ENCODE assay signal across 8 cellular contexts in genomic region chr2:201127570-201127969, GRCh38. TPM values are rescaled to one million over a fixed set of nuclear protein-coding genes. Genes with fewer than 3 reads are reported as not detected.
A peak's percentile ranks its signal among the peaks of the same experiment; 100 is the strongest.
DNase-seq lines count a peak whose midpoint lies in the region; ATAC-seq and TF ChIP-seq lines count a peak whose summit lies in the region.

No MANE protein-coding gene starts in this region.

- intact Hi-C loops in activated CD4-positive, alpha-beta T cell treated with anti-CD3 and anti-CD28 coated beads for 36 hours (cut with DNase I, micrococcal nuclease) = loop anchor here (1.0 to 2.0 kb wide), 5 partner anchors 9 to 415 kb away; partner anchors contain the start of genes CASP10 (in 1 of the 2) and CASP8 (in 1 of the 2)
- intact Hi-C loops in activated CD8-positive, alpha-beta T cell treated with anti-CD3 and anti-CD28 coated beads for 36 hours (cut with micrococcal nuclease) = loop anchor here (2.0 kb wide), 1 partner anchor 239 kb away; the partner anchor contains the start of genes NIF3L1 and PPIL3

- H3K9me3 Mint-ChIP-seq in activated CD4-positive, alpha-beta T cell treated with anti-CD3 and anti-CD28 coated beads for 36 hours (ENCODE audit: low read depth) = no peaks in the 10 kb centered on the region
- H3K9me3 Mint-ChIP-seq in activated CD8-positive, alpha-beta T cell treated with anti-CD3 and anti-CD28 coated beads for 36 hours = no peaks in the 10 kb centered on the region

- H3K27ac ChIP-seq in epithelial cell of prostate = peak overlapping the region; percentile 99

- peak overlapping the region; percentile 93 for H3K27ac Mint-ChIP-seq in activated CD4-positive, alpha-beta T cell treated with anti-CD3 and anti-CD28 coated beads for 36 hours
- H3K27ac Mint-ChIP-seq in activated CD8-positive, alpha-beta T cell treated with anti-CD3 and anti-CD28 coated beads for 36 hours = peak overlapping the region; percentile 92

- CTCF ChIA-PET in activated CD4-positive, alpha-beta T cell treated with anti-CD3 and anti-CD28 coated beads for 36 hours (lab: Charles Lee) = interaction anchor here (0.7 to 2.0 kb wide), 4 partner anchors 17 to 58 kb away, joined by 3 to 5 read pairs (median 4); no protein-coding TSS in a partner anchor
- CTCF ChIA-PET in activated CD8-positive, alpha-beta T cell treated with anti-CD3 and anti-CD28 coated beads for 36 hours (lab: Charles Lee) = interaction anchor here (1.3 to 5.9 kb wide), 2 partner anchors 11 to 58 kb away, joined by 3 to 93 read pairs; partner anchors contain the start of gene CFLAR

- H3K4me3 Mint-ChIP-seq in activated CD4-positive, alpha-beta T cell treated with anti-CD3 and anti-CD28 coated beads for 36 hours = peak overlapping the region; percentile 98
- H3K4me3 Mint-ChIP-seq in activated CD8-positive, alpha-beta T cell treated with anti-CD3 and anti-CD28 coated beads for 36 hours = peak overlapping the region; percentile 95

- H3K27me3 Mint-ChIP-seq in activated CD4-positive, alpha-beta T cell treated with anti-CD3 and anti-CD28 coated beads for 36 hours = no peaks in the 10 kb centered on the region
- no peaks in the 10 kb centered on the region for H3K27me3 Mint-ChIP-seq in activated CD8-positive, alpha-beta T cell treated with anti-CD3 and anti-CD28 coated beads for 36 hours

- TF ChIP-seq CTCF in activated CD8-positive, alpha-beta T cell treated with anti-CD3 and anti-CD28 coated beads for 36 hours (IDR thresholded peaks at IDR 0.05) = no peak

- H3K36me3 Mint-ChIP-seq in activated CD4-positive, alpha-beta T cell treated with anti-CD3 and anti-CD28 coated beads for 36 hours (ENCODE audit: low read depth) = peaks cover 67% of the 10 kb centered on the region
- peaks cover 72% of the 10 kb centered on the region for H3K36me3 Mint-ChIP-seq in activated CD8-positive, alpha-beta T cell treated with anti-CD3 and anti-CD28 coated beads for 36 hours (ENCODE audit: low read depth)

- POLR2A ChIA-PET in activated CD4-positive, alpha-beta T cell treated with anti-CD3 and anti-CD28 coated beads for 36 hours (lab: Charles Lee) = interaction anchor here (0.7 to 1.3 kb wide), 2 partner anchors 8 to 222 kb away, joined by 3 to 7 read pairs; no protein-coding TSS in a partner anchor
- POLR2A ChIA-PET in activated CD8-positive, alpha-beta T cell treated with anti-CD3 and anti-CD28 coated beads for 36 hours (lab: Charles Lee) = interaction anchor here (0.7 to 2.6 kb wide), 10 partner anchors 15 to 264 kb away, joined by 3 to 14 read pairs (median 4); partner anchors contain the start of genes CASP8 and CLK1

- peaks cover 72% of the 10 kb centered on the region for H3K4me1 Mint-ChIP-seq in activated CD4-positive, alpha-beta T cell treated with anti-CD3 and anti-CD28 coated beads for 36 hours
- H3K4me1 Mint-ChIP-seq in activated CD8-positive, alpha-beta T cell treated with anti-CD3 and anti-CD28 coated beads for 36 hours (ENCODE audit: low read depth) = peaks cover 64% of the 10 kb centered on the region

- DNase-seq in activated CD4-positive, alpha-beta T cell treated with anti-CD3 and anti-CD28 coated beads for 36 hours = peak; percentile 75
- DNase-seq in activated CD4-positive, alpha-beta T cell treated with anti-CD3 and anti-CD28 coated beads for 1 hour = no peak
- DNase-seq in activated CD8-positive, alpha-beta T cell treated with anti-CD3 and anti-CD28 coated beads for 36 hours = peak; percentile 80
- no peak for DNase-seq in epithelial cell of prostate (ENCODE audit: low read depth, low spot score)
- peak; percentile 71 for DNase-seq in occipital lobe (lab: John Stamatoyannopoulos, UW)
- no peak for DNase-seq in GM19238 (ENCODE audit: insufficient read length, low spot score)
- no peak for DNase-seq in AML-193 (lab: John Stamatoyannopoulos, UW)

- ATAC-seq in activated CD4-positive, alpha-beta T cell treated with anti-CD3 and anti-CD28 coated beads for 36 hours = peak; percentile 37
- ATAC-seq in activated CD8-positive, alpha-beta T cell treated with anti-CD3 and anti-CD28 coated beads for 36 hours = peak; percentile 35
- ATAC-seq in GM21717 (IDR thresholded peaks at IDR 0.05; ENCODE audit: unreplicated experiment) = no peak

RNA-seq across cellular contexts. Expression of gene CFLAR, which starts 11.6 kb away (rescaled TPM):
- total RNA-seq in activated CD4-positive, alpha-beta T cell treated with anti-CD3 and anti-CD28 coated beads for 36 hours = 100 to 1,000 TPM; 255 to 270 TPM
- total RNA-seq in activated CD8-positive, alpha-beta T cell treated with anti-CD3 and anti-CD28 coated beads for 36 hours = 100 to 1,000 TPM; 222 to 229 TPM
- total RNA-seq in occipital lobe = 35.1 TPM

RNA-seq across cellular contexts. Expression of gene CASP10, which starts 55.4 kb away (rescaled TPM):
- total RNA-seq in activated CD4-positive, alpha-beta T cell treated with anti-CD3 and anti-CD28 coated beads for 36 hours = 10 to 100 TPM; 12.2 to 16.8 TPM
- total RNA-seq in activated CD8-positive, alpha-beta T cell treated with anti-CD3 and anti-CD28 coated beads for 36 hours = 10 to 100 TPM; 18.3 to 22.6 TPM
- 2.0 TPM for total RNA-seq in occipital lobe

RNA-seq across cellular contexts. Expression of gene NDUFB3, which starts 55.8 kb away (rescaled TPM):
- total RNA-seq in activated CD4-positive, alpha-beta T cell treated with anti-CD3 and anti-CD28 coated beads for 36 hours = 100 to 1,000 TPM; 126 to 150 TPM
- 100 to 1,000 TPM; 134 to 140 TPM for total RNA-seq in activated CD8-positive, alpha-beta T cell treated with anti-CD3 and anti-CD28 coated beads for 36 hours
- 39.8 TPM for total RNA-seq in occipital lobe

RNA-seq across cellular contexts. Expression of gene HYCC2, which starts 56.1 kb away (rescaled TPM):
- 10 to 100 TPM; 15.8 to 16.0 TPM for total RNA-seq in activated CD4-positive, alpha-beta T cell treated with anti-CD3 and anti-CD28 coated beads for 36 hours
- total RNA-seq in activated CD8-positive, alpha-beta T cell treated with anti-CD3 and anti-CD28 coated beads for 36 hours = 10 to 100 TPM; 24.7 to 26.9 TPM
- total RNA-seq in occipital lobe = 54.4 TPM

Comparison
In these comparisons a context has a peak if more than half of its experiments do, and no peak if none do; other contexts are left out.
1. DNase-seq: peak in activated CD4-positive, alpha-beta T cell treated with anti-CD3 and anti-CD28 coated beads for 36 hours (single experiment), activated CD8-positive, alpha-beta T cell treated with anti-CD3 and anti-CD28 coated beads for 36 hours (single experiment) and occipital lobe (single experiment); none in activated CD4-positive, alpha-beta T cell treated with anti-CD3 and anti-CD28 coated beads for 1 hour (single experiment), epithelial cell of prostate (single experiment), GM19238 (single experiment) and AML-193 (0 of 2).